ENCODE assay signal across 28 cellular contexts in the genomic region with DNA sequence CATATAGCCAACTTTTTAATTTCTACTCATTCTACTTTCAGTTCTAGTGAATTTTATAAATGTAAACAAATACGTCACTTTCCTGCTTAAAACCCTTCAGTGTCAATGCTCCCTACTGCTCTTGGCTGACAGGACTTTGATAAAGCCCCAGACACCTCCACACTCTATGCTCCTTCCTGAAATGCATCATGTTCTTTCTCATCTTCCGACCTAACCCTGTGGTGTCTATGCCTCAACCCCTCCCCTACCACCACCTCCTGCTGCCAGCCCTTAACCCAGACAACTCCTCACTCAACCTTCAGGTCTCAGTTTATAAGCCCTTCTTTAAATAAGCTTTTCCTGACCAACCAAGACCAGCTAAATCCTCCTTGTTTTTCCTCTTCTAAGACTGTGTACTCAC. TPM values are rescaled to one million over a fixed set of nuclear protein-coding genes. Genes with fewer than 3 reads are reported as not detected.
DNase-seq lines count a peak whose midpoint lies in the region; ATAC-seq and TF ChIP-seq lines count a peak whose summit lies in the region.
"Had no signal": no experiment of that assay in that cellular context is flagged by ENCODE, and none has a peak within 500 bp of the region (broad histone marks: within the 10 kb centered on the region; RNA-seq: fewer than 3 reads in every experiment).

No MANE protein-coding gene starts in this region.

- H3K27ac ChIP-seq in upper lobe of right lung (no peak overlapping the region), Karpas-422 (ENCODE audit: low read length) (no peak overlapping the region)
- H3K27ac ChIP-seq: cardiac muscle cell, KMS-11, RWPE1 had no signal

- peaks cover 99% of the 10 kb centered on the region for H3K36me3 ChIP-seq in upper lobe of right lung
- peaks cover 3% of the 10 kb centered on the region; the same call in 1 of the 2 replicates for H3K36me3 ChIP-seq in Karpas-422 (ENCODE audit: insufficient read depth, low read length)
- H3K36me3 ChIP-seq: cardiac muscle cell had no signal

- no peaks in the 10 kb centered on the region for H3K9me2 ChIP-seq in Karpas-422 (replicated peaks; ENCODE audit: insufficient read depth, low read length)

- no peak overlapping the region for H3K4me3 Mint-ChIP-seq in CD14-positive monocyte
- no peak overlapping the region for H3K4me3 Mint-ChIP-seq in T-helper 2 cell treated with Interferon-gamma antibody and Interleukin-4, amounts not matched to agents 5 μg/mL and 100 μg/mL, for 36 hours
- no peak overlapping the region for H3K4me3 Mint-ChIP-seq in central memory CD8-positive, alpha-beta T cell
- H3K4me3 Mint-ChIP-seq: B cell had no signal

- H2AFZ ChIP-seq in Karpas-422 (ENCODE audit: low read length), result no peak overlapping the region

- H3K9ac ChIP-seq in Karpas-422 (ENCODE audit: low read length), result no peak overlapping the region
- H3K9ac ChIP-seq: KMS-11 had no signal

- H3K4me1 ChIP-seq in upper lobe of right lung (no peaks in the 10 kb centered on the region), Karpas-422 (ENCODE audit: low read length) (peaks cover 3% of the 10 kb centered on the region)

- H3K27me3 Mint-ChIP-seq in CD14-positive monocyte (ENCODE audit: low read depth in 3 of 3), result no peaks in the 10 kb centered on the region
- no peaks in the 10 kb centered on the region for H3K27me3 Mint-ChIP-seq in T-helper 2 cell treated with Interferon-gamma antibody and Interleukin-4, amounts not matched to agents 5 μg/mL and 100 μg/mL, for 36 hours (ENCODE audit: low read depth)
- no peaks in the 10 kb centered on the region for H3K27me3 Mint-ChIP-seq in central memory CD8-positive, alpha-beta T cell
- H3K27me3 Mint-ChIP-seq: B cell had no signal

- H3K27me3 ChIP-seq in upper lobe of right lung (no peaks in the 10 kb centered on the region), Karpas-422 (ENCODE audit: low read length) (no peaks in the 10 kb centered on the region)
- H3K27me3 ChIP-seq: cardiac muscle cell had no signal

- H3K9me3 Mint-ChIP-seq in CD14-positive monocyte, result no peaks in the 10 kb centered on the region
- no peaks in the 10 kb centered on the region for H3K9me3 Mint-ChIP-seq in T-helper 2 cell treated with Interferon-gamma antibody and Interleukin-4, amounts not matched to agents 5 μg/mL and 100 μg/mL, for 36 hours
- no peaks in the 10 kb centered on the region for H3K9me3 Mint-ChIP-seq in central memory CD8-positive, alpha-beta T cell

- H3K4me3 ChIP-seq in upper lobe of right lung, result no peak overlapping the region
- H3K4me3 ChIP-seq in Karpas-422 (ENCODE audit: low read length), result no peak overlapping the region
- H3K4me3 ChIP-seq: cardiac muscle cell, smooth muscle cell had no signal

- H3K27ac Mint-ChIP-seq in CD14-positive monocyte, result peak overlapping the region in 4 of 7 donors; percentile 1 to 48 (median 35)
- H3K27ac Mint-ChIP-seq in T-helper 2 cell treated with Interferon-gamma antibody and Interleukin-4, amounts not matched to agents 5 μg/mL and 100 μg/mL, for 36 hours, result peak overlapping the region; percentile 64
- peak overlapping the region; percentile 38 for H3K27ac Mint-ChIP-seq in central memory CD8-positive, alpha-beta T cell (ENCODE audit: low read depth)
- H3K27ac Mint-ChIP-seq: B cell had no signal

- intact Hi-C loops in CD14-positive monocyte (cut with micrococcal nuclease), result no loop called here
- intact Hi-C loops in upper lobe of right lung (cut with DNase I), result no loop called here

- H3K9me3 ChIP-seq in upper lobe of right lung (no peaks in the 10 kb centered on the region), Karpas-422 (ENCODE audit: low read length) (no peaks in the 10 kb centered on the region)

- H3K4me1 Mint-ChIP-seq in CD14-positive monocyte, result no peaks in the 10 kb centered on the region
- peaks cover 3% of the 10 kb centered on the region for H3K4me1 Mint-ChIP-seq in T-helper 2 cell treated with Interferon-gamma antibody and Interleukin-4, amounts not matched to agents 5 μg/mL and 100 μg/mL, for 36 hours (ENCODE audit: low read depth)
- peaks cover 12% of the 10 kb centered on the region for H3K4me1 Mint-ChIP-seq in central memory CD8-positive, alpha-beta T cell
- H3K4me1 Mint-ChIP-seq: B cell had no signal

- no peaks in the 10 kb centered on the region for H3K79me2 ChIP-seq in Karpas-422 (ENCODE audit: low read length)

- H3K36me3 Mint-ChIP-seq in CD14-positive monocyte, result peaks cover 87 to 100% of the 10 kb centered on the region in 2 donors
- H3K36me3 Mint-ChIP-seq in T-helper 2 cell treated with Interferon-gamma antibody and Interleukin-4, amounts not matched to agents 5 μg/mL and 100 μg/mL, for 36 hours (ENCODE audit: low read depth), result peaks cover 65% of the 10 kb centered on the region
- peaks cover 83% of the 10 kb centered on the region for H3K36me3 Mint-ChIP-seq in central memory CD8-positive, alpha-beta T cell (ENCODE audit: insufficient read depth)

- DNase-seq in activated CD4-positive, alpha-beta T cell treated with anti-CD3 and anti-CD28 coated beads for 48 hours, result peak; percentile 13
- no peak for DNase-seq in activated CD4-positive, alpha-beta T cell treated with anti-CD3 and anti-CD28 coated beads, Interleukin-2, amount 50 U/mL, for 1 hour
- DNase-seq in CD14-positive monocyte (ENCODE audit: low spot score) (no peak), upper lobe of right lung (no peak), inferior parietal cortex (ENCODE audit: extremely low spot score) (no peak), Karpas-422 (no peak)
- peak; percentile 10 for DNase-seq in T-helper 2 cell treated with Interferon-gamma antibody and Interleukin-4, amounts not matched to agents 5 μg/mL and 100 μg/mL, for 36 hours (ENCODE audit: low spot score)
- DNase-seq in central memory CD8-positive, alpha-beta T cell (ENCODE audit: low spot score in 2 of 2), result no peak
- DNase-seq: Calu3; dermis blood vessel endothelial cell; mesenchymal stem cell; MV-4-11; NCI-H2171; NCI-H524 treated with DMSO at 0.1 percent for 48 hours; retina; stimulated activated CD4-positive, alpha-beta T cell treated with anti-CD3 and anti-CD28 coated beads, Interleukin-4, amount 100 ng/mL, for 24 hours; trophoblast cell had no signal

- no peak for ATAC-seq in central memory CD8-positive, alpha-beta T cell (replicated peaks; ENCODE audit: extremely low read depth, poor library complexity, severe bottlenecking)
- no peak for ATAC-seq in upper lobe of right lung
- ATAC-seq: SK-N-SH treated with all-trans-retinoic acid at 6 μM for 48 hours had no signal

- H3K4me2 ChIP-seq in Karpas-422 (ENCODE audit: low read depth, low read length, poor library complexity, severe bottlenecking), result no peak overlapping the region
- H3K4me2 ChIP-seq: KMS-11, smooth muscle cell had no signal

- TF ChIP-seq CTCF in CD14-positive monocyte (IDR thresholded peaks at IDR 0.05) (no peak), upper lobe of right lung (IDR thresholded peaks at IDR 0.05) (no peak)

- H4K20me1 ChIP-seq in Karpas-422 (ENCODE audit: insufficient read depth, low read depth, low read length), result no peaks in the 10 kb centered on the region

RNA-seq across cellular contexts. Expression of a gene that starts 19.1 kb away (rescaled TPM):
- not detected for polyA plus RNA-seq in CD14-positive monocyte
- 1.6 TPM for total RNA-seq in upper lobe of right lung
- 0.69 TPM in 1 of 2 replicates, not detected in the other for total RNA-seq in Karpas-422 (2014; rRNA removed; shearing (Covaris generic); ENCODE audit: low replicate concordance)
- total RNA-seq: B cell, cardiac muscle cell, Daoy, endothelial cell of umbilical vein, HT1080, myocyte, osteocyte, smooth muscle cell had no signal
- polyA plus RNA-seq: cardiac muscle cell, endothelial cell of umbilical vein, smooth muscle cell had no signal

RNA-seq across cellular contexts. Expression of a gene that starts 56.5 kb away (rescaled TPM):
- 100 to 1,000 TPM; 590 to 796 TPM for polyA plus RNA-seq in CD14-positive monocyte
- 177 TPM for total RNA-seq in upper lobe of right lung
- 26.4 and 28.7 TPM in 2 replicates for total RNA-seq in Karpas-422 (2014; rRNA removed; shearing (Covaris generic); ENCODE audit: low replicate concordance)

Comparison
In these comparisons a context has a peak if more than half of its experiments do, and no peak if none do; other contexts are left out.
1. DNase-seq: peak in activated CD4-positive, alpha-beta T cell treated with anti-CD3 and anti-CD28 coated beads for 48 hours (single experiment) and T-helper 2 cell treated with Interferon-gamma antibody and Interleukin-4, amounts not matched to agents 5 μg/mL and 100 μg/mL, for 36 hours (single experiment); none in activated CD4-positive, alpha-beta T cell treated with anti-CD3 and anti-CD28 coated beads, Interleukin-2, amount 50 U/mL, for 1 hour (single experiment), CD14-positive monocyte (single experiment), central memory CD8-positive, alpha-beta T cell (0 of 2), upper lobe of right lung (single experiment), inferior parietal cortex (single experiment) and Karpas-422 (single experiment).
2. Peak in every context shown above with its lines, with median percentiles within 50 percentile points of each other: H3K27ac Mint-ChIP-seq.